Comparison of ENCODE assay signal across 10 cellular contexts in the genomic region with DNA sequence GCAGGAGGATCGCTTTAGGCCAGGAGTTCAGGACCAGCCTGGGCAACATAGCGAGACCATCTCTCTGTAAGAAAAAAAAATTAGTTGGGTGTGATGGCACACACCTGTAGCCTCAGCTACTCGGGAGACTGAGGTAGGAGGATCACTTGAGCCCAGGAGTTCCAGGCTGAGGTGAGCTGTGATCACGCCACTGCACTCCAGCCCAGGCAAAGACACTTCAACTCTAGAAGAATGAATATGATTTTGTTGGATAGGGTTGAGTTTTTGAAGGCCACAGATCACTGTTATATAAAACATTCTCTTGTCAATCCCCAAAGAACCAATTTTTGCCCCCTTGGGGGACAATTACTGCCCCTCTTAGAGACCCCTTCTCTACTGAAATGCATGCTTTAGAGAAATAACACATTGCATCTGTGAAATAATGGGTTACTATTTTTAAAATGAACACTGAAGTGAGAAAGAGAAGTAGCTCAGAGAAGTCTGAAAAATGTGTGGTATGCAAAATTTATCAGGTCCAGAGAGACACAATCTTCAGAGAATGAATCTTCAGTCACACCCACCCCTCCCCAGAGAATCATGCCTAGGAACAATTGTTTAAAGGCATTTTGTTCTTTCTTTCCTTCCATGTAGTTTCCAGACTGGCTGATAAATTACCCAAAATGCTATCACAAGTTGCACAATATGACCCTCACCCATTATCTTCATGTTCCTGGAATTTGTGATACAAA. TPM values are rescaled to one million over a fixed set of nuclear protein-coding genes. Genes with fewer than 3 reads are reported as not detected.
A peak's percentile ranks its signal among the peaks of the same experiment; 100 is the strongest.
DNase-seq lines count a peak whose midpoint lies in the region; ATAC-seq and TF ChIP-seq lines count a peak whose summit lies in the region.
"Had no signal": no experiment of that assay in that cellular context is flagged by ENCODE, and none has a peak within 500 bp of the region (broad histone marks: within the 10 kb centered on the region; RNA-seq: fewer than 3 reads in every experiment).

No MANE protein-coding gene starts in this region.

- no peaks in the 10 kb centered on the region for H3K9me3 ChIP-seq in Peyer's patch

- no peak overlapping the region for H3K4me3 ChIP-seq in Peyer's patch

- DNase-seq in EH (ENCODE audit: low read depth), result peak; percentile 39
- DNase-seq in Peyer's patch, result no peak
- DNase-seq in cortex of kidney (lab: John Stamatoyannopoulos, UW), result no peak
- no peak for DNase-seq in NCI-H1105 treated with DMSO at 0.1 percent for 48 hours (lab: John Stamatoyannopoulos, UW)
- DNase-seq in AML-193 (lab: John Stamatoyannopoulos, UW), result no peak
- no peak for DNase-seq in activated CD8-positive, alpha-beta memory T cell treated with anti-CD3 and anti-CD28 coated beads, Interleukin-2, amount 50 U/mL, for 4 hours
- DNase-seq: CD4-positive, CD25-positive, alpha-beta regulatory T cell; H7 had no signal

- ATAC-seq in GM19397 (IDR thresholded peaks at IDR 0.05; ENCODE audit: unreplicated experiment), result peak; percentile 79
- ATAC-seq in HG03025 (IDR thresholded peaks at IDR 0.05; ENCODE audit: low FRiP score, unreplicated experiment), result peak; percentile 76

- H3K27me3 ChIP-seq in Peyer's patch, result no peaks in the 10 kb centered on the region

- no peaks in the 10 kb centered on the region for H3K36me3 ChIP-seq in Peyer's patch

- no peaks in the 10 kb centered on the region for H3K4me1 ChIP-seq in Peyer's patch

- peak overlapping the region in 3 of 4 donors; percentile 18 to 75 (median 64) for H3K27ac ChIP-seq in Peyer's patch

- no peak for TF ChIP-seq POLR2A in Peyer's patch (IDR thresholded peaks at IDR 0.05)

- no peak for TF ChIP-seq CTCF in Peyer's patch (IDR thresholded peaks at IDR 0.05)

RNA-seq across cellular contexts. Expression of gene METTL6, which starts 42.7 kb away (rescaled TPM):
- total RNA-seq in Peyer's patch, result 10 to 100 TPM in 3 of 4 donors, 1 to 10 TPM in 1; 9.5 to 16.2 (median 13.4) TPM

RNA-seq across cellular contexts. Expression of gene EAF1, which starts 42.7 kb away (rescaled TPM):
- total RNA-seq in Peyer's patch, result 10 to 100 TPM; 27.1 to 45.4 (median 33.0) TPM

RNA-seq across cellular contexts. Expression of gene SH3BP5, which starts 52.3 kb away (rescaled TPM):
- total RNA-seq in Peyer's patch, result 10 to 100 TPM; 12.8 to 64.4 (median 16.0) TPM
